30 cellular contexts compared by ENCODE assay signal in the genomic region with DNA sequence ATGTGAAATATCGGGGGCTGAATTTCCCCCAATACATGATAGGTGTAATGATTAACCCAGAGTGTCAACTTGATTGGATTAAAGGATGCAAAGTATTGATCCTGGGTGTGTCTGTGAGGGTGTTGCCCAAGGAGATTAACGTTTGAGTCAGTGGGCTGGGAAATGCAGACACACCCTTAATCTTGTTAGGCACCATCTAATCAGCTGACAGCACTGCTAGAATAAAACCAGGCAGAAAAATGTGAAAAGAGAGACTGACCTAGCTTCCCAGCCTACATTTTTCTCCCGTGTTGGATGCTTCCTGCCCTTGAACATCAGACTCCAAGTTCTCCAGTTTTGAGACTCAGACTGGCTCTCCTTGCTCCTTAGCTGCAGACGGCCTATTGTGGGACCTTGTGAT.
"Had no signal": no experiment of that assay in that cellular context is flagged by ENCODE, and none has a peak within 500 bp of the region (broad histone marks: within the 10 kb centered on the region; RNA-seq: fewer than 3 reads in every experiment).

No MANE protein-coding gene starts in this region.

- H3K4me1 ChIP-seq: ascending aorta, breast epithelium, colonic mucosa, esophagus squamous epithelium, gastroesophageal sphincter had no signal

- DNase-seq: activated CD4-positive, alpha-beta memory T cell treated with anti-CD3 and anti-CD28 coated beads, Interleukin-2, amount 10 ng/mL, durations not matched to agents 7 days and 5 days; activated CD4-positive, alpha-beta T cell treated with anti-CD3 and anti-CD28 coated beads for 36 hours; activated CD4-positive, alpha-beta T cell treated with anti-CD3 and anti-CD28 coated beads, Interleukin-2, amount 10 ng/mL, durations not matched to agents 24 days and 14 days; activated CD4-positive, alpha-beta T cell treated with anti-CD3 and anti-CD28 coated beads, Interleukin-2, amount 50 U/mL, for 4 hours; activated CD4-positive, CD25-positive, alpha-beta regulatory T cell; activated CD4-positive, CD25-positive, alpha-beta regulatory T cell treated with anti-CD3 and anti-CD28 coated beads, Interleukin-2, amount 50 U/mL, for 72 hours; activated CD8-positive, alpha-beta memory T cell treated with anti-CD3 and anti-CD28 coated beads, Interleukin-2, amount 50 U/mL, for 48 hours; activated gamma-delta T cell; activated naive CD4-positive, alpha-beta T cell; activated naive CD4-positive, alpha-beta T cell treated with anti-CD3 and anti-CD28 coated beads, Interleukin-2, amount 10 ng/mL, durations not matched to agents 7 days and 5 days; activated naive CD8-positive, alpha-beta T cell treated with anti-CD3 and anti-CD28 coated beads, Interleukin-2, amount 10 ng/mL, durations not matched to agents 7 days and 5 days; activated T-cell treated with anti-CD3 and anti-CD28 coated beads for 4 hours; activated T-cell treated with anti-CD3 and anti-CD28 coated beads, Interleukin-2, amount 50 U/mL, for 24 hours; activated T-cell treated with anti-CD3 and anti-CD28 coated beads, Interleukin-2, amount 50 U/mL, for 72 hours; central memory CD4-positive, alpha-beta T cell; cerebellar nuclear complex; colonic mucosa; effector memory CD4-positive, alpha-beta T cell; esophagus squamous epithelium; foreskin melanocyte; head of caudate nucleus; SW 1271; T-cell; T-helper 9 cell had no signal

- ATAC-seq: activated CD4-positive, alpha-beta T cell treated with anti-CD3 and anti-CD28 coated beads for 36 hours; activated naive CD4-positive, alpha-beta T cell treated with anti-CD3 and anti-CD28 coated beads, Interleukin-2, amount 50 U/mL, for 72 hours; activated T-cell treated with anti-CD3 and anti-CD28 coated beads, Interleukin-2, amount 50 U/mL, for 72 hours; gastroesophageal sphincter; T-cell had no signal

- H3K4me3 ChIP-seq: ascending aorta, breast epithelium, cardiac muscle cell, colonic mucosa, esophagus squamous epithelium, gastroesophageal sphincter had no signal

- H3K9me3 ChIP-seq: ascending aorta, breast epithelium, colonic mucosa, esophagus squamous epithelium, gastroesophageal sphincter had no signal

- H3K36me3 ChIP-seq: ascending aorta, breast epithelium, cardiac muscle cell, colonic mucosa, esophagus squamous epithelium, gastroesophageal sphincter had no signal

- H3K27me3 ChIP-seq: ascending aorta, breast epithelium, cardiac muscle cell, colonic mucosa, esophagus squamous epithelium, gastroesophageal sphincter had no signal

- H3K27ac ChIP-seq: ascending aorta, breast epithelium, cardiac muscle cell, colonic mucosa, epithelial cell of prostate, esophagus squamous epithelium, gastroesophageal sphincter had no signal
